Comparison of ENCODE assay signal across 9 cellular contexts in the genomic region with DNA sequence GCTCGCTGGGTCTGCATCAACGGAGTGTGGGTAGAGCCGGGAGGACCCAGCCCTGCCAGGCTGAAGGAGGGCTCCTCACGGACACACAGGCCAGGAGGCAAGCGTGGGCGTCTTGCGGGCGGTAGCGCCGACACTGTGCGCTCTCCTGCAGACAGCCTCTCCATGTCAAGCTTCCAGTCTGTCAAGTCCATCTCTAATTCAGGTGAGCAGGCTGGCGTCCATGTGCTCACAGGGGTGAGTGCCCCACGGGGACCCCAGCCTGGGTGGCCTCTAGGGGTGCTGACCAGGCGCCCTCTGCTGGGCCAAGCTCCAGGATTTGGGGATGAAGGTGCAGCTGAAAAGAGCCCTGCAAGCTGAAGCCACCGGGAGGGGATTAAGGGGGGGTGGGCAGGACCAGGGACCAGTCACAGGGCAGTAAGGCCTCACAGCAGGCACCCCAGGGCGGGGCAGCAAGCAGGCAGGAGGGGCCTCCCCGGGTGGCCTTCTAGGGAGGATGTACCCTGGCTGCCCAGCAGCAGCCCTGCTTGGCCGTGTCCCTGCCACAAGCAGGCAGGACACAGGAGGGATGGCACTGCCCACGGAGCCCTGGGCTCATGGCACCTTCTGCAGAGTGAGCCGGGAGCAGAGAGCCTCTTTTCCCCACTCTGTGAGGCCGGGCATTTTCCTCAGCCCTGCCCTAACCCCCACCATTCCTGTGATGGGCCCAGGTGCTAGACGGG. TPM values are rescaled to one million over a fixed set of nuclear protein-coding genes. Genes with fewer than 3 reads are reported as not detected.
"Had no signal": no experiment of that assay in that cellular context is flagged by ENCODE, and none has a peak within 500 bp of the region (broad histone marks: within the 10 kb centered on the region; RNA-seq: fewer than 3 reads in every experiment).

No MANE protein-coding gene starts in this region.

RNA-seq across cellular contexts. Expression of gene TUBA3D, which starts 54.9 kb away (rescaled TPM):
- total RNA-seq: activated naive CD8-positive, alpha-beta T cell treated with anti-CD3 and anti-CD28 coated beads for 36 hours; activated T-helper 1 cell treated with anti-CD3 and anti-CD28 coated beads, Interleukin-12 subunit alpha, Interleukin-12 subunit beta, Interleukin-2, Interleukin-4 antibody, amounts not matched to agents 30 ng/mL and 10 ng/mL and 1 ng/mL, durations not matched to agents 14 hours and 24 hours and 36 hours; frontal cortex; kidney; left lung; lung microvascular endothelial cell; suprapubic skin; T-helper 1 cell treated with Interleukin-12 subunit alpha and Interleukin-12 subunit beta and Interleukin-4 antibody, amounts not matched to agents 30 ng/mL and 1 ng/mL, for 36 hours; transverse colon had no signal
